In genomic region chr22:46764140-46764680, GRCh38 we compare ENCODE assay signal across 12 cellular contexts. TPM values are rescaled to one million over a fixed set of nuclear protein-coding genes. Genes with fewer than 3 reads are reported as not detected.
A peak's percentile ranks its signal among the peaks of the same experiment; 100 is the strongest.
DNase-seq lines count a peak whose midpoint lies in the region; ATAC-seq and TF ChIP-seq lines count a peak whose summit lies in the region.
"Had no signal": no experiment of that assay in that cellular context is flagged by ENCODE, and none has a peak within 500 bp of the region (broad histone marks: within the 10 kb centered on the region; RNA-seq: fewer than 3 reads in every experiment).

No MANE protein-coding gene starts in this region.

- peaks cover 38% of the 10 kb centered on the region for H3K4me1 ChIP-seq in CD8-positive, alpha-beta T cell (ENCODE audit: insufficient read depth, low read length)
- H3K4me1 ChIP-seq in HEK293 (ENCODE audit: control insufficient read depth, insufficient read depth, low read length): peaks cover 7% of the 10 kb centered on the region
- H3K4me1 ChIP-seq in adrenal gland (replicated peaks in 1 of 2): peaks cover 13 to 35% of the 10 kb centered on the region in 2 donors

- no peak overlapping the region for H3K27ac ChIP-seq in CD8-positive, alpha-beta T cell (ENCODE audit: low read depth, low read length)
- peak overlapping the region; percentile 12; the same call in 1 of the 2 replicates for H3K27ac ChIP-seq in HEK293 (ENCODE audit: extremely low read depth, low read depth, low read length)
- H3K27ac ChIP-seq in adrenal gland: peak overlapping the region in 3 of 5 donors; percentile 7 to 94 (median 15)
- H3K27ac ChIP-seq in neural cell (ENCODE audit: low read length): no peak overlapping the region
- no peak overlapping the region for H3K27ac ChIP-seq in WERI-Rb-1
- H3K27ac ChIP-seq: cardiac muscle cell had no signal

- H3K4me1 Mint-ChIP-seq in CD8-positive, alpha-beta T cell (ENCODE audit: low read depth): peaks cover 74% of the 10 kb centered on the region

- peak overlapping the region; percentile 99 for H3K4me3 Mint-ChIP-seq in CD8-positive, alpha-beta T cell

- H3K9ac ChIP-seq in neural cell (ENCODE audit: low read length): no peak overlapping the region

- no peak for TF ChIP-seq RAD21 in neural cell (conservative IDR thresholded peaks at IDR 0.05)

- no peak for DNase-seq in CD8-positive, alpha-beta T cell
- DNase-seq in adrenal gland: no peak
- DNase-seq in stimulated activated CD4-positive, alpha-beta T cell treated with anti-CD3 and anti-CD28 coated beads, Interleukin-15, amount 100 ng/mL, for 24 hours: no peak
- no peak for DNase-seq in WERI-Rb-1
- DNase-seq in activated effector memory CD4-positive, alpha-beta T cell treated with Interleukin-2 at 50 U/mL for 16 hours: no peak
- no peak for DNase-seq in NCI-H146 (lab: John Stamatoyannopoulos, UW)
- DNase-seq: activated CD4-positive, CD25-positive, alpha-beta regulatory T cell treated with anti-CD3 and anti-CD28 coated beads, Interleukin-2, amount 50 U/mL, for 72 hours; OCI-M1; stimulated activated CD4-positive, alpha-beta T cell treated with anti-CD3 and anti-CD28 coated beads, Interleukin-4, amount 100 ng/mL, for 1 hour had no signal

- POLR2A ChIA-PET in CD8-positive, alpha-beta T cell (lab: Charles Lee): interaction anchor here (2.8 kb wide), 1 partner anchor 29 kb away, joined by 49 read pairs; no protein-coding TSS in a partner anchor
- POLR2A ChIA-PET in HEK293 (lab: Yijun Ruan, JAX): interaction anchor here (0.8 to 2.4 kb wide), 3 partner anchors 10 to 38 kb away, joined by 3 to 86 read pairs (median 24); no protein-coding TSS in a partner anchor

- no peaks in the 10 kb centered on the region for H3K9me3 ChIP-seq in CD8-positive, alpha-beta T cell (ENCODE audit: low read length)
- H3K9me3 ChIP-seq in HEK293 (ENCODE audit: control insufficient read depth, insufficient read depth, low read depth, low read length): no peaks in the 10 kb centered on the region
- H3K9me3 ChIP-seq in adrenal gland (replicated peaks in 1 of 3): no peaks in the 10 kb centered on the region
- no peaks in the 10 kb centered on the region for H3K9me3 ChIP-seq in neural cell (ENCODE audit: low read length)
- no peaks in the 10 kb centered on the region for H3K9me3 ChIP-seq in WERI-Rb-1 (ENCODE audit: severe bottlenecking)

- no peak for TF ChIP-seq CTCF in CD8-positive, alpha-beta T cell (IDR thresholded peaks at IDR 0.05)
- no peak for TF ChIP-seq CTCF in HEK293 (tag by site-specific recombination; IDR thresholded peaks at IDR 0.05)
- no peak for TF ChIP-seq CTCF in adrenal gland (IDR thresholded peaks at IDR 0.05)
- no peak for TF ChIP-seq CTCF in neural cell (IDR thresholded peaks at IDR 0.05; ENCODE audit: poor library complexity, severe bottlenecking)
- TF ChIP-seq CTCF in WERI-Rb-1 (IDR thresholded peaks at IDR 0.05; ENCODE audit: low read depth, low read length): no peak

- no peak for TF ChIP-seq EP300 in neural cell (conservative IDR thresholded peaks at IDR 0.05; ENCODE audit: poor library complexity, severe bottlenecking)

- no peak overlapping the region for H2AFZ ChIP-seq in neural cell (ENCODE audit: low read depth, low read length)

- no peaks in the 10 kb centered on the region for H3K9me3 Mint-ChIP-seq in CD8-positive, alpha-beta T cell

- peaks cover 51% of the 10 kb centered on the region for H3K36me3 Mint-ChIP-seq in CD8-positive, alpha-beta T cell

- no peaks in the 10 kb centered on the region for H3F3A ChIP-seq in neural cell (ENCODE audit: insufficient read depth, low read length, poor library complexity, severe bottlenecking)

- no peak overlapping the region for H3K4me3 ChIP-seq in CD8-positive, alpha-beta T cell (ENCODE audit: low read depth, low read length)
- H3K4me3 ChIP-seq in HEK293 (ENCODE audit: low read depth, low read length) (no peak overlapping the region), adrenal gland (no peak overlapping the region), neural cell (ENCODE audit: low read length) (peak overlapping the region; percentile 81), WERI-Rb-1 (ENCODE audit: low read depth, low read length) (no peak overlapping the region)

- no peak for ATAC-seq in CD8-positive, alpha-beta T cell

- H3K27me3 Mint-ChIP-seq in CD8-positive, alpha-beta T cell (ENCODE audit: low read depth): no peaks in the 10 kb centered on the region

- intact Hi-C loops in CD8-positive, alpha-beta T cell (cut with DNase I, micrococcal nuclease): no loop called here
- intact Hi-C loops in adrenal gland (cut with DNase I): no loop called here

- TF ChIP-seq POLR2A in adrenal gland (IDR thresholded peaks at IDR 0.05): no peak

- no peaks in the 10 kb centered on the region for H3K36me3 ChIP-seq in CD8-positive, alpha-beta T cell (ENCODE audit: insufficient read depth, low read length)
- H3K36me3 ChIP-seq in HEK293 (ENCODE audit: control insufficient read depth in 2 of 2, insufficient read depth in 1 of 2, low read length in 2 of 2) (peaks cover 0 to 14% of the 10 kb centered on the region in 2 experiments; a peak in 2 of 3 replicates), adrenal gland (replicated peaks in 1 of 2) (no peaks in the 10 kb centered on the region), neural cell (ENCODE audit: insufficient read depth, low read length) (no peaks in the 10 kb centered on the region), WERI-Rb-1 (peaks cover 10% of the 10 kb centered on the region)
- H3K36me3 ChIP-seq: cardiac muscle cell had no signal

- WGBS in adrenal gland, 4 donors: 79 to 83% (median 81%) methylated on average over 6 of the region's 6 CpGs

- peak overlapping the region; percentile 100 for H3K27ac Mint-ChIP-seq in CD8-positive, alpha-beta T cell

- peaks cover 40% of the 10 kb centered on the region for H3K79me2 ChIP-seq in neural cell (replicated peaks; ENCODE audit: insufficient read depth, low read length)

- H3K27me3 ChIP-seq in CD8-positive, alpha-beta T cell (ENCODE audit: insufficient read depth, low read length): no peaks in the 10 kb centered on the region
- H3K27me3 ChIP-seq in adrenal gland (no peaks in the 10 kb centered on the region), neural cell (ENCODE audit: insufficient read depth, low read depth, low read length) (no peaks in the 10 kb centered on the region), WERI-Rb-1 (ENCODE audit: insufficient read depth, low read depth, severe bottlenecking) (no peaks in the 10 kb centered on the region)
- H3K27me3 ChIP-seq: cardiac muscle cell had no signal

- CTCF ChIA-PET in CD8-positive, alpha-beta T cell (lab: Charles Lee): interaction anchor here (0.9 to 9.6 kb wide), 3 partner anchors 35 to 40 kb away, joined by 5 to 188 read pairs (median 8); no protein-coding TSS in a partner anchor
- CTCF ChIA-PET in HEK293 (lab: Yijun Ruan, JAX): interaction anchor here (0.6 to 12.2 kb wide), 3 partner anchors 10 to 140 kb away, joined by 3 to 223 read pairs (median 5); no protein-coding TSS in a partner anchor

- no peaks in the 10 kb centered on the region for H4K20me1 ChIP-seq in neural cell (ENCODE audit: insufficient read depth)

- H3K4me2 ChIP-seq in neural cell (ENCODE audit: low read length): no peak overlapping the region

- no peaks in the 10 kb centered on the region for H3K9me2 ChIP-seq in neural cell (ENCODE audit: insufficient read depth, low read length)

TF ChIP-seq in HEK293, 187 proteins besides CTCF, POLR2A, EP300 and RAD21 (continues in another document):
- TF ChIP-seq ZNF513 (tag by site-specific recombination; IDR thresholded peaks at IDR 0.05): no peak
- no peak for TF ChIP-seq ZNF514 (tag by site-specific recombination; IDR thresholded peaks at IDR 0.05)
- TF ChIP-seq ZBTB8A (tag by site-specific recombination; IDR thresholded peaks at IDR 0.05): no peak
- no peak for TF ChIP-seq ZNF266 (tag by site-specific recombination; IDR thresholded peaks at IDR 0.05; ENCODE audit: low read depth)
- TF ChIP-seq ZNF274 (IDR thresholded peaks at IDR 0.05; ENCODE audit: low read length): no peak
- no peak for TF ChIP-seq ZNF274 (tag by site-specific recombination; IDR thresholded peaks at IDR 0.05; ENCODE audit: borderline replicate concordance)

TF ChIP-seq in neural cell, 6 proteins besides CTCF, POLR2A, EP300 and RAD21 (continues in another document):
- no peak for TF ChIP-seq REST (IDR thresholded peaks at IDR 0.05; ENCODE audit: borderline replicate concordance)
- no peak for TF ChIP-seq POLR2AphosphoS5 (IDR thresholded peaks at IDR 0.05)
- TF ChIP-seq TAF1 (IDR thresholded peaks at IDR 0.05; ENCODE audit: low read depth): no peak
- TF ChIP-seq MXI1 (conservative IDR thresholded peaks at IDR 0.05; ENCODE audit: poor library complexity, severe bottlenecking): no peak
- no peak for TF ChIP-seq EZH2 (IDR thresholded peaks at IDR 0.05; ENCODE audit: borderline replicate concordance, insufficient read depth, low read length, poor library complexity, severe bottlenecking)

RNA-seq across cellular contexts. Expression of gene TBC1D22A, which starts 1.8 kb away (rescaled TPM):
- 10 to 100 TPM; 21.8 to 27.4 TPM for total RNA-seq in CD8-positive, alpha-beta T cell
- 10 to 100 TPM; 18.8 to 44.2 (median 29.9) TPM for total RNA-seq in adrenal gland
- polyA plus RNA-seq in adrenal gland (10 to 100 TPM; 11.5 to 17.4 (median 14.9) TPM), neural cell (9.3 and 10.4 TPM in 2 replicates)
- polyA minus RNA-seq in neural cell: 8.2 and 10.5 TPM in 2 replicates

RNA-seq across cellular contexts. Expression of gene CERK, which starts 26.2 kb away (rescaled TPM):
- 10 to 100 TPM; 93.5 to 95.0 TPM for total RNA-seq in CD8-positive, alpha-beta T cell
- 10 to 100 TPM; 34.0 to 92.1 (median 48.0) TPM for total RNA-seq in adrenal gland
- 10 to 100 TPM; 18.6 to 24.3 (median 19.5) TPM for polyA plus RNA-seq in adrenal gland
- polyA plus RNA-seq in neural cell: 57.4 and 66.2 TPM in 2 replicates
- 88.8 and 96.7 TPM in 2 replicates for polyA minus RNA-seq in neural cell

Comparison
In these comparisons a context has a peak if more than half of its experiments do, and no peak if none do; other contexts are left out.
1. H3K27ac ChIP-seq: peak in HEK293 (single experiment) and adrenal gland (3 of 5); none in CD8-positive, alpha-beta T cell (single experiment), neural cell (single experiment) and WERI-Rb-1 (single experiment).